ENCODE assay signal across 8 cellular contexts in the genomic region with DNA sequence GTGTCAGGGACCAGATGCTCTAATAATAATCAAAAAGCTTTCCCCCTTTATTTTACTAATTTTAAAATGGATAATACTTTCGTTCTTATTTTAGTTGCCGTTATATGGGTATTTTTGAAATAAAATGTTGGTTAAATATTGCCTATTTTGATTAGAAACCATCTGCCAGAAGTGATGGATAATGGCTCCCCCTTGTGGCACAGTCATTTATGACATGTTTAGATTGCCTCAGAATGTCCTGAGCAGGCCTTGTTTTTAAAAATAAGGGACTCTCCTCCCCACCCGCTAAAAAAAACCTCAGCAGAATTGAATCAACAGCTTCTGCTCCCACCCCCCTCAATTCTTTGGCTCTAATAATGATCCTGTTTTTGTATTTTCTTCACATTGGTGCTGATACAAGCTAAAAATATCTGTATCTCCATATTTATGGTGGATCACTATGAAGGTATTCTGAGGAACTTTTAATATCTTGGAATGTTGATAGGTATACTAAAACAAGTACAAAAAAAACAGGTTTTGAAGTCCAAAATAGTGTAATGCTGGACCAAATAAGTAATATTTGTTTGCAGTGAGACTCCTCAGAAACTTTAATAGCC. TPM values are rescaled to one million over a fixed set of nuclear protein-coding genes. Genes with fewer than 3 reads are reported as not detected.
DNase-seq lines count a peak whose midpoint lies in the region; ATAC-seq, FAIRE-seq and TF ChIP-seq lines count a peak whose summit lies in the region.

No MANE protein-coding gene starts in this region.

- ATAC-seq in HG03039 (IDR thresholded peaks at IDR 0.05; ENCODE audit: unreplicated experiment): no peak

- no peak overlapping the region for H3K27ac ChIP-seq in small intestine (ENCODE audit: low read depth in 1 of 2, low read length in 1 of 2)

- H3K4me3 ChIP-seq in astrocyte of the cerebellum (ENCODE audit: low read depth, low read length) (no peak overlapping the region), small intestine (ENCODE audit: low read depth in 1 of 2, low read length in 2 of 2) (no peak overlapping the region)

- no peaks in the 10 kb centered on the region for H3K9me3 ChIP-seq in small intestine (ENCODE audit: control insufficient read depth, low read depth)

- TF ChIP-seq POLR2A in GM12892 (IDR thresholded peaks at IDR 0.05; ENCODE audit: low read depth, low read length): no peak

- peak; percentile 98 for FAIRE-seq in A204.1 (lab: Jason Lieb, UNC)
- peak; percentile 69 for FAIRE-seq in GM12892 (lab: Jason Lieb, UNC)
- FAIRE-seq in small intestine (lab: Jason Lieb, UNC): no peak

- TF ChIP-seq CTCF in astrocyte of the cerebellum (IDR thresholded peaks at IDR 0.05; ENCODE audit: low read depth, low read length, missing control alignments): peak; percentile 67

- no peak for DNase-seq in GM12892 (ENCODE audit: insufficient read length)
- DNase-seq in NCI-H1105 treated with DMSO at 0.1 percent for 48 hours (lab: John Stamatoyannopoulos, UW): peak; percentile 47
- DNase-seq in T-helper 22 cell (ENCODE audit: low read depth): peak; percentile 30
- peak; percentile 69 for DNase-seq in astrocyte of the cerebellum (ENCODE audit: low read depth)
- DNase-seq in hippocampal formation (lab: John Stamatoyannopoulos, UW): peak; percentile 22 to 64
- peak; percentile 67 for DNase-seq in small intestine

- in situ Hi-C loops in astrocyte of the cerebellum (cut with HindIII; ENCODE audit: low sequenced_read_pairs): no loop called here

- no peaks in the 10 kb centered on the region for H3K36me3 ChIP-seq in small intestine (ENCODE audit: control insufficient read depth in 2 of 2, insufficient read depth in 2 of 2, low read length in 2 of 2)

- H3K27me3 ChIP-seq in small intestine (ENCODE audit: control insufficient read depth in 2 of 2, insufficient read depth in 2 of 2, low read length in 2 of 2): no peaks in the 10 kb centered on the region

- H3K4me1 ChIP-seq in small intestine (ENCODE audit: control insufficient read depth in 2 of 2, insufficient read depth in 1 of 2, low read depth in 1 of 2, low read length in 1 of 2): no peaks in the 10 kb centered on the region

- 0 to 4% (median 2%) methylated on average over 3 of the region's 3 CpGs for WGBS in small intestine, 3 donors

RNA-seq across cellular contexts. Expression of a gene that starts 38.8 kb away (rescaled TPM):
- 26.2 TPM for polyA plus RNA-seq in GM12892 (2012; ENCODE audit: missing spikeins)
- 10 to 100 TPM; 12.3 to 19.2 (median 15.1) TPM for polyA plus RNA-seq in small intestine

RNA-seq across cellular contexts. Expression of a gene that starts 39.2 kb away (rescaled TPM):
- 24.9 TPM for polyA plus RNA-seq in GM12892 (2012; ENCODE audit: missing spikeins)
- polyA plus RNA-seq in small intestine: 1 to 10 TPM; 1.8 to 3.5 (median 1.9) TPM
